Comparison of ENCODE assay signal across 10 cellular contexts in the genomic region with DNA sequence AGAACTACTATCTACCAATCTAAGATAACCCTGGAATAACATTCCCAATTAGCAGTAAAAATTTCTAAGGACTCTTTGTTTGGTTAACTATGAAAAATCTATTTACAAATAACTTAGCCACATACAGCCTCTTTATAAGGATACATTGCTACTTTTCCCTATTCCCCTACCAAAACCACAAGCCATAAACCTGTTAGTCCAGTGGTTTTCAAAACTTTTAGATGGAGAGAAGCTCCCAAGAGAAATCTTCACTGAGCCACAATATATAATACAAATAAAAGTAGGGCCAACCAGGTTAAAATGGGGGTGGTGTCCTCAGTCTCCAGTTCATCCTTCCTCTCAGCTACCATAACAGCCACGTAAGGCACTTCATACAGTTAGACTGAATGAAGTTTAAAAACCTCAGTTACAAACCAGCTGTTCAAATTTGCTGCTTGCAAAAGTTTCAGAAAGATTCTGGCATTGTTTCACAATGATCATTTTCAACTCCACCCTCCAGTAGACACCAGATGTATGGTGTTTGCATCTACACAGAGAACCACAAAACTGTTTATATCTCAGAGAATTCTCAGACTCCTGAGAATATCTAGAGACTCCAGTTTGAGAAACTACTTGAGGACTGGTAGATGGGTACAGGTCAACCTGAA. TPM values are rescaled to one million over a fixed set of nuclear protein-coding genes. Genes with fewer than 3 reads are reported as not detected.
DNase-seq lines count a peak whose midpoint lies in the region; ATAC-seq, FAIRE-seq and TF ChIP-seq lines count a peak whose summit lies in the region.
"Had no signal": no experiment of that assay in that cellular context is flagged by ENCODE, and none has a peak within 500 bp of the region (broad histone marks: within the 10 kb centered on the region; RNA-seq: fewer than 3 reads in every experiment).

No MANE protein-coding gene starts in this region.

- H3K36me3 ChIP-seq in left lung: no peaks in the 10 kb centered on the region
- H3K36me3 ChIP-seq in tibial artery: no peaks in the 10 kb centered on the region
- H3K36me3 ChIP-seq in SJCRH30: no peaks in the 10 kb centered on the region; the same call in 1 of the 2 replicates

- ATAC-seq in left lung: peak; percentile 18

- intact Hi-C loops in left lung (cut with DNase I): no loop called here
- intact Hi-C loops in tibial artery (cut with DNase I; ENCODE audit: low total_unique reads): loop anchor here (5.0 kb wide), 1 partner anchor 937 kb away; no protein-coding TSS in a partner anchor

- H3K27ac ChIP-seq in left lung (peak overlapping the region in 1 of 2 donors; percentile 3), tibial artery (no peak overlapping the region), SJCRH30 (no peak overlapping the region)
- H3K27ac ChIP-seq: epithelial cell of prostate had no signal

- TF ChIP-seq CTCF in left lung (IDR thresholded peaks at IDR 0.05) (no peak), tibial artery (IDR thresholded peaks at IDR 0.05) (no peak)

- DNase-seq in GM18507 (ENCODE audit: extremely low spot score, insufficient read length, low read depth) (no peak), H4 (ENCODE audit: low spot score) (peak; percentile 52), Kasumi-1 (lab: John Stamatoyannopoulos, UW) (peak; percentile 18), left lung (no peak), tibial artery (no peak), NCI-H1436 (lab: John Stamatoyannopoulos, UW) (no peak), SJCRH30 (no peak), islet precursor cell (no peak)
- DNase-seq: NCI-H187 treated with DMSO at 0.1 percent for 48 hours had no signal

- no peak overlapping the region for H3K4me3 ChIP-seq in left lung
- H3K4me3 ChIP-seq in tibial artery: no peak overlapping the region
- no peak overlapping the region for H3K4me3 ChIP-seq in SJCRH30

- H3K9me3 ChIP-seq in left lung (no peaks in the 10 kb centered on the region), tibial artery (no peaks in the 10 kb centered on the region), SJCRH30 (replicated peaks) (no peaks in the 10 kb centered on the region)

- peak; percentile 81 for FAIRE-seq in GM18507 (lab: Jason Lieb, UNC)

- no peaks in the 10 kb centered on the region for H3K27me3 ChIP-seq in left lung
- no peaks in the 10 kb centered on the region for H3K27me3 ChIP-seq in tibial artery
- no peaks in the 10 kb centered on the region for H3K27me3 ChIP-seq in SJCRH30

- H3K4me1 ChIP-seq in left lung (peaks cover 0 to 45% of the 10 kb centered on the region in 2 donors), tibial artery (peaks cover 0 to 51% (median 13%) of the 10 kb centered on the region in 4 donors), SJCRH30 (no peaks in the 10 kb centered on the region)

RNA-seq across cellular contexts. Expression of gene SOS1, which starts 26.0 kb away (rescaled TPM):
- total RNA-seq in H4 (2014; rRNA removed; shearing (Covaris generic)): 14.3 and 25.8 TPM in 2 replicates
- 10 to 100 TPM; 31.3 to 36.6 TPM for total RNA-seq in left lung
- total RNA-seq in SJCRH30 (2014; rRNA removed; shearing (Covaris generic)): 42.3 and 49.5 TPM in 2 replicates

Comparison
In these comparisons a context has a peak if more than half of its experiments do, and no peak if none do; other contexts are left out.
1. DNase-seq: peak in H4 (single experiment) and Kasumi-1 (2 of 2); none in GM18507 (single experiment), left lung (0 of 2), tibial artery (0 of 2), NCI-H1436 (single experiment), SJCRH30 (0 of 2) and islet precursor cell (single experiment).